Comparison of ENCODE assay signal across 25 cellular contexts in genomic region chr4:6239486-6239885, GRCh38. TPM values are rescaled to one million over a fixed set of nuclear protein-coding genes. Genes with fewer than 3 reads are reported as not detected.
A peak's percentile ranks its signal among the peaks of the same experiment; 100 is the strongest.
DNase-seq lines count a peak whose midpoint lies in the region; ATAC-seq and TF ChIP-seq lines count a peak whose summit lies in the region.
"Had no signal": no experiment of that assay in that cellular context is flagged by ENCODE, and none has a peak within 500 bp of the region (broad histone marks: within the 10 kb centered on the region; RNA-seq: fewer than 3 reads in every experiment).

No MANE protein-coding gene starts in this region.

- no peak overlapping the region for H3K9ac ChIP-seq in endodermal cell (ENCODE audit: extremely low read depth, low read length, poor library complexity, severe bottlenecking)
- H3K9ac ChIP-seq: BLaER1 treated with 17β-estradiol and CSF1 and Interleukin-3, amounts not matched to agents 10 nM and 100 nM had no signal

- WGBS in right cardiac atrium: 76% methylated on average over 8 of the region's 8 CpGs
- 85 to 89% methylated on average over 7 to 8 of the region's 8 CpGs for WGBS in endodermal cell (ENCODE audit: insufficient coverage in 1 of 2, insufficient read length in 1 of 2), 2 experiments

- TF ChIP-seq CTCF in endodermal cell (conservative IDR thresholded peaks at IDR 0.05): no peak

- no peaks in the 10 kb centered on the region for H3K36me3 ChIP-seq in endodermal cell (ENCODE audit: control insufficient read depth, insufficient read depth, low read length)
- H3K36me3 ChIP-seq: BLaER1 treated with 17β-estradiol and CSF1 and Interleukin-3, amounts not matched to agents 10 nM and 100 nM had no signal

- H3K4me1 Mint-ChIP-seq in endodermal cell: no peaks in the 10 kb centered on the region

- ATAC-seq in right cardiac atrium (no peak), GM21723 (IDR thresholded peaks at IDR 0.05; ENCODE audit: unreplicated experiment) (no peak)

- H3K27me3 Mint-ChIP-seq in endodermal cell (ENCODE audit: insufficient read depth): peaks cover 23% of the 10 kb centered on the region

- H3K4me3 Mint-ChIP-seq in endodermal cell: no peak overlapping the region
- H3K4me3 Mint-ChIP-seq: CD4-positive, alpha-beta memory T cell had no signal

- intact Hi-C loops in cardiac septum (cut with DNase I) (no loop called here), right cardiac atrium (cut with DNase I) (no loop called here), posterior vena cava (cut with DNase I) (no loop called here)

- no peaks in the 10 kb centered on the region for H3K36me3 Mint-ChIP-seq in endodermal cell (ENCODE audit: low read depth)
- H3K36me3 Mint-ChIP-seq: CD4-positive, alpha-beta memory T cell had no signal

- no peaks in the 10 kb centered on the region for H3K9me3 Mint-ChIP-seq in endodermal cell

- H3K9me3 ChIP-seq in right cardiac atrium (ENCODE audit: control insufficient read depth, low read length) (peaks cover 2% of the 10 kb centered on the region), endodermal cell (ENCODE audit: control insufficient read depth, low read length) (peaks cover 7% of the 10 kb centered on the region)

- peak; percentile 61 for DNase-seq in cardiac septum (ENCODE audit: low spot score)
- no peak for DNase-seq in right cardiac atrium
- peak; percentile 42 for DNase-seq in endodermal cell
- DNase-seq in posterior vena cava (ENCODE audit: low spot score): peak; percentile 72
- DNase-seq in DMS 273 (lab: John Stamatoyannopoulos, UW; ENCODE audit: unreplicated experiment): no peak
- DNase-seq in NCI-H226: no peak
- DNase-seq: AML-193; CD4-positive, alpha-beta memory T cell; COR-L47; GOT3; HCEC 1CT; NCI-H1092; NCI-H1417 treated with DMSO at 0.1 percent for 48 hours; NCI-H1694 treated with DMSO at 0.1 percent for 48 hours; NCI-H2081; NCI-H2227 treated with DMSO at 0.1 percent for 48 hours; NCI-H510A; NCI-H69; RPMI8226; SHP77 had no signal

- H3K4me3 ChIP-seq in right cardiac atrium (ENCODE audit: low read length) (no peak overlapping the region), endodermal cell (ENCODE audit: low read length) (no peak overlapping the region)
- H3K4me3 ChIP-seq: BLaER1 treated with 17β-estradiol and CSF1 and Interleukin-3, amounts not matched to agents 10 nM and 100 nM had no signal

- H3K27me3 ChIP-seq in right cardiac atrium (ENCODE audit: control insufficient read depth, insufficient read depth) (no peaks in the 10 kb centered on the region), endodermal cell (ENCODE audit: control insufficient read depth, insufficient read depth, low read length, poor library complexity, severe bottlenecking) (no peaks in the 10 kb centered on the region)
- H3K27me3 ChIP-seq: BLaER1 treated with 17β-estradiol and CSF1 and Interleukin-3, amounts not matched to agents 10 nM and 100 nM had no signal

- no peak overlapping the region for H3K27ac Mint-ChIP-seq in endodermal cell
- H3K27ac Mint-ChIP-seq: CD4-positive, alpha-beta memory T cell had no signal

- H3K4me1 ChIP-seq in right cardiac atrium (ENCODE audit: control insufficient read depth, insufficient read depth, low read length) (no peaks in the 10 kb centered on the region), endodermal cell (ENCODE audit: control insufficient read depth, insufficient read depth, low read length) (no peaks in the 10 kb centered on the region)

- no peak overlapping the region for H3K27ac ChIP-seq in right cardiac atrium (ENCODE audit: low read length)
- no peak overlapping the region for H3K27ac ChIP-seq in endodermal cell (ENCODE audit: low read depth, low read length)
- H3K27ac ChIP-seq: BLaER1 treated with 17β-estradiol and CSF1 and Interleukin-3, amounts not matched to agents 10 nM and 100 nM; HL-60 had no signal

RNA-seq across cellular contexts. Expression of gene WFS1, which starts 30.2 kb away (rescaled TPM):
- 48.4 TPM for total RNA-seq in cardiac septum
- total RNA-seq in right cardiac atrium: 10 to 100 TPM; 47.9 to 76.6 (median 60.7) TPM
- polyA plus RNA-seq in right cardiac atrium: 53.3 TPM
- total RNA-seq in endodermal cell: 10 to 100 TPM; 25.3 to 26.1 TPM
- polyA plus RNA-seq in endodermal cell (2013, experiment 1 of 2): 23.8 TPM
- polyA plus RNA-seq in endodermal cell (2013, experiment 2 of 2): 24.1 TPM
- total RNA-seq in posterior vena cava: 10 to 100 TPM; 48.9 to 52.6 TPM

RNA-seq across cellular contexts. Expression of gene JAKMIP1, which starts 39.1 kb away (rescaled TPM):
- total RNA-seq in cardiac septum (not detected), right cardiac atrium (under 1 TPM in 2 of 4 donors, not detected in 2; 0.20 to 0.28 TPM), endodermal cell (10 to 100 TPM; 10.4 to 11.2 TPM), posterior vena cava (under 1 TPM; 0.14 TPM)
- polyA plus RNA-seq in right cardiac atrium: 0.07 TPM
- polyA plus RNA-seq in endodermal cell (2013, experiment 1 of 2): 2.0 TPM
- 3.6 TPM for polyA plus RNA-seq in endodermal cell (2013, experiment 2 of 2)
- total RNA-seq: SK-MEL-5 had no signal
- polyA plus RNA-seq: AG04450 had no signal

Comparison
In these comparisons a context has a peak if more than half of its experiments do, and no peak if none do; other contexts are left out.
1. DNase-seq: peak in cardiac septum (single experiment), endodermal cell (single experiment) and posterior vena cava (single experiment); none in right cardiac atrium (0 of 3), DMS 273 (single experiment) and NCI-H226 (single experiment).
2. RNA of gene JAKMIP1, which starts 39.1 kb away (total RNA-seq): 10.4 to 11.2 TPM in endodermal cell; 0.20 to 0.28 TPM in right cardiac atrium, 0.14 TPM in posterior vena cava and not detected in cardiac septum (single experiment); every median in the first group is over 4 times any median in the second.